ENCODE assay signal across 18 cellular contexts in the genomic region with DNA sequence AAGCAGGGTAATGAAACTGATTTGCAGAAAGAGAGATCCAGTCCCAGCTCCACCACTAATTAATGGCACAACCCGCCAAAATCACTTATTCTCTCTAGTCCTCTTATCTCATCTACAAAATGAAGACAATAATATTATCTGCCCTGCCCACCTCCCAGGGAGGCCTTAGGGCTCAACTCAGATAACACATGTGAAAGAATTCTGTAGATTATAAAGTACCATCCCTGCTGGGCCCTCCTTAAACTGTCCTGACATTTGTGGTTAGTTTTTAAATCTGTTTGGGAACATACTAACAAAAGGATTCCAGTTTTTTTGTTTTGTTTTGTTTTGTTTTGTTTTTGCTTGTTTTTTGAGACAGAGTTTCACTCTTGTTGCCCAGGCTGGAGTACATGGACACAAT. TPM values are rescaled to one million over a fixed set of nuclear protein-coding genes. Genes with fewer than 3 reads are reported as not detected.
A peak's percentile ranks its signal among the peaks of the same experiment; 100 is the strongest.
DNase-seq lines count a peak whose midpoint lies in the region; ATAC-seq and TF ChIP-seq lines count a peak whose summit lies in the region.
"Had no signal": no experiment of that assay in that cellular context is flagged by ENCODE, and none has a peak within 500 bp of the region (broad histone marks: within the 10 kb centered on the region; RNA-seq: fewer than 3 reads in every experiment).

No MANE protein-coding gene starts in this region.

- H3K4me3 Mint-ChIP-seq in neural progenitor cell (no peak overlapping the region), type B pancreatic cell (no peak overlapping the region)
- no peak overlapping the region for H3K4me3 Mint-ChIP-seq in activated CD8-positive, alpha-beta memory T cell treated with anti-CD3 and anti-CD28 coated beads, Interleukin-2, amount 10 ng/mL, durations not matched to agents 7 days and 5 days
- H3K4me3 Mint-ChIP-seq: activated T-cell treated with anti-CD3 and anti-CD28 coated beads, Interleukin-2, amount 50 U/mL, for 24 hours; dendritic cell treated with granulocyte-macrophage colony-stimulating factor and Interleukin-4, amounts not matched to agents 40 ng/mL and 50 ng/mL, for 4 days; neural crest cell; stimulated activated naive CD8-positive, alpha-beta T cell treated with anti-CD3 and anti-CD28 coated beads, Interleukin-15, Interleukin-2, amounts not matched to agents 100 ng/mL and 50 ng/mL, for 24 hours had no signal

- H3K4me1 Mint-ChIP-seq in neural progenitor cell (peaks cover 32% of the 10 kb centered on the region), type B pancreatic cell (ENCODE audit: unreplicated experiment) (peaks cover 31% of the 10 kb centered on the region)
- H3K4me1 Mint-ChIP-seq in activated CD8-positive, alpha-beta memory T cell treated with anti-CD3 and anti-CD28 coated beads, Interleukin-2, amount 10 ng/mL, durations not matched to agents 7 days and 5 days = peaks cover 6% of the 10 kb centered on the region

- peaks cover 12% of the 10 kb centered on the region for H3K36me3 Mint-ChIP-seq in neural progenitor cell
- peaks cover 11% of the 10 kb centered on the region for H3K36me3 Mint-ChIP-seq in type B pancreatic cell
- H3K36me3 Mint-ChIP-seq in activated CD8-positive, alpha-beta memory T cell treated with anti-CD3 and anti-CD28 coated beads, Interleukin-2, amount 10 ng/mL, durations not matched to agents 7 days and 5 days = no peaks in the 10 kb centered on the region

- ATAC-seq in Panc1 (no peak), HG03135 (IDR thresholded peaks at IDR 0.05; ENCODE audit: unreplicated experiment) (no peak)
- ATAC-seq in activated CD8-positive, alpha-beta memory T cell treated with anti-CD3 and anti-CD28 coated beads, Interleukin-2, amount 10 ng/mL, durations not matched to agents 7 days and 5 days = no peak
- ATAC-seq: lower lobe of right lung had no signal

- H3K27ac ChIP-seq in Panc1 (ENCODE audit: low read length) = peak overlapping the region; percentile 9; the same call in 1 of the 2 replicates
- H3K27ac ChIP-seq in dorsolateral prefrontal cortex = peak overlapping the region; percentile 77 to 100 (median 98)
- H3K27ac ChIP-seq in neural progenitor cell = no peak overlapping the region
- H3K27ac ChIP-seq: BLaER1 treated with 17β-estradiol and CSF1 and Interleukin-3, amounts not matched to agents 10 nM and 100 nM; lower lobe of right lung had no signal

- no peaks in the 10 kb centered on the region for H3K27me3 ChIP-seq in Panc1 (ENCODE audit: control insufficient read depth, insufficient read depth, low read length)
- H3K27me3 ChIP-seq in dorsolateral prefrontal cortex = no peaks in the 10 kb centered on the region
- no peaks in the 10 kb centered on the region for H3K27me3 ChIP-seq in neural progenitor cell
- H3K27me3 ChIP-seq: BLaER1 treated with 17β-estradiol and CSF1 and Interleukin-3, amounts not matched to agents 10 nM and 100 nM had no signal

- in situ Hi-C loops in Panc1 (cut with HindIII; ENCODE audit: low pct_unique_long_range_greater_than_20kb, low sequenced_read_pairs) = no loop called here

- DNase-seq in Panc1 (ENCODE audit: low read depth, low spot score) (no peak), dorsolateral prefrontal cortex (no peak), neural progenitor cell (ENCODE audit: low spot score) (no peak), type B pancreatic cell (ENCODE audit: extremely low spot score, unreplicated experiment) (no peak), activated gamma-delta T cell (lab: John Stamatoyannopoulos, UW) (no peak)
- no peak for DNase-seq in activated CD8-positive, alpha-beta memory T cell treated with anti-CD3 and anti-CD28 coated beads, Interleukin-2, amount 10 ng/mL, durations not matched to agents 7 days and 5 days
- DNase-seq: activated CD4-positive, alpha-beta T cell treated with anti-CD3 and anti-CD28 coated beads for 48 hours; activated T-cell treated with anti-CD3 and anti-CD28 coated beads, Interleukin-2, amount 50 U/mL, for 24 hours; lower lobe of right lung; NCI-H1930; NCI-H774; small intestine; T-helper 2 cell had no signal

- no peaks in the 10 kb centered on the region for H4K20me1 ChIP-seq in neural progenitor cell (ENCODE audit: low read depth)

- no peaks in the 10 kb centered on the region for H3K9me3 Mint-ChIP-seq in neural progenitor cell
- no peaks in the 10 kb centered on the region for H3K9me3 Mint-ChIP-seq in type B pancreatic cell
- H3K9me3 Mint-ChIP-seq in activated CD8-positive, alpha-beta memory T cell treated with anti-CD3 and anti-CD28 coated beads, Interleukin-2, amount 10 ng/mL, durations not matched to agents 7 days and 5 days (ENCODE audit: low read depth) = no peaks in the 10 kb centered on the region
- H3K9me3 Mint-ChIP-seq: activated T-cell treated with anti-CD3 and anti-CD28 coated beads, Interleukin-2, amount 50 U/mL, for 24 hours; dendritic cell treated with granulocyte-macrophage colony-stimulating factor and Interleukin-4, amounts not matched to agents 40 ng/mL and 50 ng/mL, for 4 days; neural crest cell; stimulated activated naive CD8-positive, alpha-beta T cell treated with anti-CD3 and anti-CD28 coated beads, Interleukin-15, Interleukin-2, amounts not matched to agents 100 ng/mL and 50 ng/mL, for 24 hours had no signal

- no peak overlapping the region for H3K9ac ChIP-seq in neural progenitor cell

- H3K79me2 ChIP-seq in neural progenitor cell (ENCODE audit: low read depth) = peaks cover 24% of the 10 kb centered on the region

- TF ChIP-seq CTCF in Panc1 (IDR thresholded peaks at IDR 0.05) (no peak), dorsolateral prefrontal cortex (IDR thresholded peaks at IDR 0.05 in 54 of 56, conservative IDR thresholded peaks at IDR 0.05 in 2 of 56; ENCODE audit: low read depth in 1 of 56, partially characterized antibody in 56 of 56) (no peak), neural progenitor cell (IDR thresholded peaks at IDR 0.05) (no peak), type B pancreatic cell (conservative IDR thresholded peaks at IDR 0.05) (no peak)

- H3K4me2 ChIP-seq in neural progenitor cell = no peak overlapping the region
- H3K4me2 ChIP-seq: BLaER1 treated with 17β-estradiol and CSF1 and Interleukin-3, amounts not matched to agents 10 nM and 100 nM had no signal

- H3K4me1 ChIP-seq in Panc1 (ENCODE audit: control insufficient read depth, insufficient read depth, low read length) = peaks cover 38% of the 10 kb centered on the region
- peaks cover 18% of the 10 kb centered on the region for H3K4me1 ChIP-seq in neural progenitor cell

- H3K27me3 Mint-ChIP-seq in neural progenitor cell (ENCODE audit: insufficient read depth, low read depth) (no peaks in the 10 kb centered on the region), type B pancreatic cell (no peaks in the 10 kb centered on the region)
- no peaks in the 10 kb centered on the region for H3K27me3 Mint-ChIP-seq in activated CD8-positive, alpha-beta memory T cell treated with anti-CD3 and anti-CD28 coated beads, Interleukin-2, amount 10 ng/mL, durations not matched to agents 7 days and 5 days
- H3K27me3 Mint-ChIP-seq: activated T-cell treated with anti-CD3 and anti-CD28 coated beads, Interleukin-2, amount 50 U/mL, for 24 hours; dendritic cell treated with granulocyte-macrophage colony-stimulating factor and Interleukin-4, amounts not matched to agents 40 ng/mL and 50 ng/mL, for 4 days; stimulated activated naive CD8-positive, alpha-beta T cell treated with anti-CD3 and anti-CD28 coated beads, Interleukin-15, Interleukin-2, amounts not matched to agents 100 ng/mL and 50 ng/mL, for 24 hours had no signal

- no TSS peak for BruUV-seq in Panc1 (replicated peaks; lab: Mats Ljungman, UMichigan)

- no peaks in the 10 kb centered on the region for H3K36me3 ChIP-seq in Panc1 (ENCODE audit: control insufficient read depth, insufficient read depth, low read length)
- no peaks in the 10 kb centered on the region for H3K36me3 ChIP-seq in neural progenitor cell
- H3K36me3 ChIP-seq: BLaER1 treated with 17β-estradiol and CSF1 and Interleukin-3, amounts not matched to agents 10 nM and 100 nM; lower lobe of right lung had no signal

- H3K9me3 ChIP-seq in Panc1 (ENCODE audit: control insufficient read depth, insufficient read depth, low read depth, low read length) (no peaks in the 10 kb centered on the region), neural progenitor cell (ENCODE audit: low read depth) (no peaks in the 10 kb centered on the region)
- H3K9me3 ChIP-seq: BLaER1 treated with 17β-estradiol and CSF1 and Interleukin-3, amounts not matched to agents 10 nM and 100 nM; lower lobe of right lung had no signal

- peak overlapping the region; percentile 29 for H3K27ac Mint-ChIP-seq in neural progenitor cell
- peak overlapping the region; percentile 14 for H3K27ac Mint-ChIP-seq in type B pancreatic cell
- H3K27ac Mint-ChIP-seq in activated CD8-positive, alpha-beta memory T cell treated with anti-CD3 and anti-CD28 coated beads, Interleukin-2, amount 10 ng/mL, durations not matched to agents 7 days and 5 days = no peak overlapping the region
- H3K27ac Mint-ChIP-seq: activated T-cell treated with anti-CD3 and anti-CD28 coated beads, Interleukin-2, amount 50 U/mL, for 24 hours; dendritic cell treated with granulocyte-macrophage colony-stimulating factor and Interleukin-4, amounts not matched to agents 40 ng/mL and 50 ng/mL, for 4 days; stimulated activated naive CD8-positive, alpha-beta T cell treated with anti-CD3 and anti-CD28 coated beads, Interleukin-15, Interleukin-2, amounts not matched to agents 100 ng/mL and 50 ng/mL, for 24 hours had no signal

- POLR2A ChIA-PET in Panc1 (lab: Charles Lee) = no interaction called here

- CTCF ChIA-PET in Panc1 (lab: Charles Lee) = no interaction called here
- CTCF ChIA-PET in activated CD8-positive, alpha-beta memory T cell treated with anti-CD3 and anti-CD28 coated beads, Interleukin-2, amount 10 ng/mL, durations not matched to agents 7 days and 5 days (lab: Charles Lee) = interaction anchor here (0.9 to 3.9 kb wide), 2 partner anchors 12 to 162 kb away, joined by 4 to 72 read pairs; no protein-coding TSS in a partner anchor

- H3K4me3 ChIP-seq in Panc1 (ENCODE audit: low read depth in 2 of 2, low read length in 2 of 2) = no peak overlapping the region
- H3K4me3 ChIP-seq in dorsolateral prefrontal cortex = no peak overlapping the region
- no peak overlapping the region for H3K4me3 ChIP-seq in neural progenitor cell
- H3K4me3 ChIP-seq: BLaER1 treated with 17β-estradiol and CSF1 and Interleukin-3, amounts not matched to agents 10 nM and 100 nM; lower lobe of right lung had no signal

- intact Hi-C loops in Panc1 (cut with micrococcal nuclease; ENCODE audit: unreplicated experiment) (no loop called here), dorsolateral prefrontal cortex (cut with DNase I) (no loop called here)

- peaks cover 10% of the 10 kb centered on the region for H3F3A ChIP-seq in neural progenitor cell (ENCODE audit: low read depth)

- H2AFZ ChIP-seq in neural progenitor cell (replicated peaks) = no peak overlapping the region

RNA-seq across cellular contexts. Expression of a gene that starts 7.3 kb away (rescaled TPM):
- total RNA-seq in Panc1 (2021; ENCODE audit: unreplicated experiment) (43.5 TPM), dorsolateral prefrontal cortex (10 to 100 TPM; 25.0 to 76.5 (median 44.0) TPM), neural progenitor cell (ENCODE audit: low replicate concordance) (6.2 and 14.7 TPM in 2 replicates), type B pancreatic cell (ENCODE audit: low replicate concordance) (45.4 and 51.5 TPM in 2 replicates)
- 36.6 TPM for polyA plus RNA-seq in Panc1 (2012; ENCODE audit: insufficient read length)
- 10 to 100 TPM; 14.3 to 16.2 TPM for total RNA-seq in activated CD8-positive, alpha-beta memory T cell treated with anti-CD3 and anti-CD28 coated beads, Interleukin-2, amount 10 ng/mL, durations not matched to agents 7 days and 5 days

RNA-seq across cellular contexts. Expression of a gene that starts 7.5 kb away (rescaled TPM):
- 15.1 TPM for total RNA-seq in Panc1 (2021; ENCODE audit: unreplicated experiment)
- polyA plus RNA-seq in Panc1 (2012; ENCODE audit: insufficient read length) = 18.3 TPM
- total RNA-seq in dorsolateral prefrontal cortex = 10 to 100 TPM in 115 of 120 experiments, 1 to 10 TPM in 5; 9.0 to 35.6 (median 17.5) TPM
- 44.2 and 52.5 TPM in 2 replicates for total RNA-seq in neural progenitor cell (ENCODE audit: low replicate concordance)
- 16.0 and 18.9 TPM in 2 replicates for total RNA-seq in type B pancreatic cell (ENCODE audit: low replicate concordance)
- total RNA-seq in activated CD8-positive, alpha-beta memory T cell treated with anti-CD3 and anti-CD28 coated beads, Interleukin-2, amount 10 ng/mL, durations not matched to agents 7 days and 5 days = 10 to 100 TPM; 16.0 to 16.3 TPM

RNA-seq across cellular contexts. Expression of a gene that starts 42.4 kb away (rescaled TPM):
- total RNA-seq in Panc1 (2021; ENCODE audit: unreplicated experiment) (not detected), dorsolateral prefrontal cortex (10 to 100 TPM in 112 of 120 experiments, 1 to 10 TPM in 8; 6.2 to 40.9 (median 20.9) TPM), neural progenitor cell (ENCODE audit: low replicate concordance) (not detected in 2 replicates), type B pancreatic cell (ENCODE audit: low replicate concordance) (not detected in 2 replicates)
- not detected for polyA plus RNA-seq in Panc1 (2012; ENCODE audit: insufficient read length)
- total RNA-seq in activated CD8-positive, alpha-beta memory T cell treated with anti-CD3 and anti-CD28 coated beads, Interleukin-2, amount 10 ng/mL, durations not matched to agents 7 days and 5 days = not detected
- total RNA-seq: lower lobe of right lung, neural crest cell had no signal
